8 cellular contexts compared by ENCODE assay signal in the genomic region with DNA sequence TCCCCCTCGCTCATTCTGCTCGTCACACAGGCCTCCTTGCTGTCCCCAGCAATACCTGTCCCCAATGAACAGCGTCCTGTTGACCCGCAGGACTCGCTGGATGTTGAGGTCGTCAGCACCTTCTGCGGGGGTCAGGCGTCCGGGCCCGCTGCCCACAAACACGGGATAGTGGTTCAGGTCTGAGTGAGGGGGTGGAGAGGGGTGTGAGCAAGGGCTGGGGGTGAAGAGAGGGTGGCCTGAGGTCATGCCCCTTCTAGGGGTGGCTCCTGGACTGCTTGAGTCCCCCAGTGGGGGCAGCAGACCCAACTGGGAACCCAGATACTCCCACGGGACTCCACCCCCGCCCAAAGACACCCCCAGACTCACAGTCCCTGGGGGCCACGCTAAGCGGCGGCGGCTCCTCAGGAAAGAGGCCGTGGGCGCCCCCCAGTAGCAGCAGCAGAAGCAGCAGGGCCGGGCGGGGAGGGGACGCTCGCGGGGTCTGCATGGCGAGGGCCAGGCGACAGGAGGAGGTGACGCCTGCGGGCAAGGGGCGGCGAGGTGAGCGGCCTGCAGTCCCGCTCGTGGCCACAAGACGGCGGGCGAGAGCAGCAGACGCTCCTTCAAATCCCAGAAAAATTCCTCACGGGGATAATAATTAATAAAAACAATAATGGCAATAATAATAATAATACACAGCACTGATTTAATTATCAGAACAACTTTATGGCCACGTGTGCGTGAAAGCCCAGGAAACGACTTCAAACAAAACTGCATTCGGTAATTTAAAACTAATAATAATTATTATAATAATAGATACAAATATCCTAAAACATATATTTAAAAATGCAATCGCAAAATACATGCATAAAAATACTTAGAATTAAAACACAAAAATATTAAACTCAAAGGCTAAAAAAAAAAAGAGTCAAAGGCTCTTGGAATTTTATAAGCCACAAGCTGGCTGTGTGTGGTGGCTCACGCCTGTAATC. TPM values are rescaled to one million over a fixed set of nuclear protein-coding genes. Genes with fewer than 3 reads are reported as not detected.
A peak's percentile ranks its signal among the peaks of the same experiment; 100 is the strongest.
DNase-seq lines count a peak whose midpoint lies in the region; ATAC-seq and TF ChIP-seq lines count a peak whose summit lies in the region.

No MANE protein-coding gene starts in this region.

- H3K4me3 ChIP-seq in RWPE2 (ENCODE audit: severe bottlenecking): no peak overlapping the region
- no peak overlapping the region for H3K4me3 ChIP-seq in neuronal stem cell (ENCODE audit: low read length in 2 of 2)

- no peak overlapping the region for H3K14ac ChIP-seq in neuronal stem cell (ENCODE audit: low read length)

- H3K9ac ChIP-seq in neuronal stem cell (ENCODE audit: low read depth, low read length, poor library complexity): no peak overlapping the region

- no peak overlapping the region for H3K4me2 ChIP-seq in neuronal stem cell (ENCODE audit: insufficient read depth, low read length, poor library complexity, severe bottlenecking)

- H2BK5ac ChIP-seq in neuronal stem cell (ENCODE audit: low read length): peak overlapping the region; percentile 53

- H3K18ac ChIP-seq in neuronal stem cell (ENCODE audit: low read length): peak overlapping the region; percentile 85

- H3K27ac ChIP-seq in RWPE2 (ENCODE audit: poor library complexity, severe bottlenecking) (no peak overlapping the region), neuronal stem cell (replicated peaks; ENCODE audit: low read length) (no peak overlapping the region)

- peak; percentile 90 for TF ChIP-seq CTCF in RWPE2 (IDR thresholded peaks at IDR 0.05; ENCODE audit: poor library complexity, severe bottlenecking)

- no peak for ATAC-seq in RWPE2 (ENCODE audit: low read depth)
- ATAC-seq in HG03432 (IDR thresholded peaks at IDR 0.05; ENCODE audit: unreplicated experiment): no peak
- ATAC-seq in GM19351 (IDR thresholded peaks at IDR 0.05; ENCODE audit: unreplicated experiment): no peak
- no peak for ATAC-seq in GM21515 (IDR thresholded peaks at IDR 0.05; ENCODE audit: unreplicated experiment)

- H3K4me1 ChIP-seq in RWPE2 (ENCODE audit: insufficient read depth, poor library complexity, severe bottlenecking) (no peaks in the 10 kb centered on the region), neuronal stem cell (ENCODE audit: control insufficient read depth in 2 of 2, insufficient read depth in 1 of 2, low read depth in 1 of 2, low read length in 2 of 2) (no peaks in the 10 kb centered on the region)

- no peak overlapping the region for H2BK120ac ChIP-seq in neuronal stem cell (ENCODE audit: low read depth, low read length)

- no peak overlapping the region for H2BK15ac ChIP-seq in neuronal stem cell (ENCODE audit: low read length)

- peak; percentile 76 for DNase-seq in activated effector memory CD4-positive, alpha-beta T cell treated with anti-CD3 and anti-CD28 coated beads, Interleukin-2, amount 50 U/mL, for 16 hours
- DNase-seq in activated effector memory CD4-positive, alpha-beta T cell treated with Interleukin-2 at 50 U/mL for 16 hours: no peak
- DNase-seq in RWPE2 (ENCODE audit: low spot score) (no peak), ecto neural progenitor cell (ENCODE audit: low spot score) (peak; percentile 83), neuronal stem cell (ENCODE audit: low spot score) (no peak)

- H3K27me3 ChIP-seq in RWPE2 (ENCODE audit: insufficient read depth, poor library complexity, severe bottlenecking): no peaks in the 10 kb centered on the region
- H3K27me3 ChIP-seq in neuronal stem cell (ENCODE audit: control insufficient read depth in 3 of 3, insufficient read depth in 3 of 3, low read depth in 1 of 3, low read length in 3 of 3): peaks cover 0 to 2% (median 0%) of the 10 kb centered on the region in 3 experiments

- H4K8ac ChIP-seq in neuronal stem cell (ENCODE audit: low read depth, low read length): peak overlapping the region; percentile 99

- H2BK12ac ChIP-seq in neuronal stem cell (ENCODE audit: low read length): no peak overlapping the region

- peak overlapping the region; percentile 21 for H3K23ac ChIP-seq in neuronal stem cell (ENCODE audit: low read depth, low read length, poor library complexity)

- no peak overlapping the region for H2AFZ ChIP-seq in neuronal stem cell (ENCODE audit: low read length)

- H3K9me3 ChIP-seq in RWPE2 (ENCODE audit: severe bottlenecking): no peaks in the 10 kb centered on the region
- no peaks in the 10 kb centered on the region for H3K9me3 ChIP-seq in neuronal stem cell (replicated peaks in 1 of 2; ENCODE audit: control insufficient read depth in 2 of 2, insufficient read depth in 1 of 2, low read depth in 1 of 2, low read length in 2 of 2)

- H3K4ac ChIP-seq in neuronal stem cell (ENCODE audit: low read length): no peak overlapping the region

- H3K79me1 ChIP-seq in neuronal stem cell (ENCODE audit: low read depth, low read length): peaks cover 3% of the 10 kb centered on the region

- peak overlapping the region; percentile 92 for H2AK5ac ChIP-seq in neuronal stem cell (ENCODE audit: low read depth, low read length)

- H4K91ac ChIP-seq in neuronal stem cell (ENCODE audit: low read depth, low read length, poor library complexity): no peak overlapping the region

- no peaks in the 10 kb centered on the region for H3K36me3 ChIP-seq in RWPE2 (ENCODE audit: low read depth)
- peaks cover 25 to 27% of the 10 kb centered on the region in 2 donors for H3K36me3 ChIP-seq in neuronal stem cell (replicated peaks in 1 of 2; ENCODE audit: control insufficient read depth in 2 of 2, insufficient read depth in 2 of 2, low read length in 2 of 2)

- WGBS in neuronal stem cell (ENCODE audit: extremely low coverage in 2 of 2, insufficient read length in 2 of 2, insufficient replicate concordance in 1 of 2), 2 donors: no CpG with 5 or more reads among the region's 44 CpGs

RNA-seq across cellular contexts. Expression of a gene that starts 1.2 kb away (rescaled TPM):
- polyA plus RNA-seq in neuronal stem cell (2013, experiment 1 of 2): 42.5 TPM
- 43.0 TPM for polyA plus RNA-seq in neuronal stem cell (2013, experiment 2 of 2)

RNA-seq across cellular contexts. Expression of a gene that starts 18.4 kb away (rescaled TPM):
- polyA plus RNA-seq in neuronal stem cell (2013, experiment 1 of 2): not detected
- 0.01 TPM for polyA plus RNA-seq in neuronal stem cell (2013, experiment 2 of 2)

RNA-seq across cellular contexts. Expression of a gene that starts 23.2 kb away (rescaled TPM):
- 2.9 TPM for polyA plus RNA-seq in neuronal stem cell (2013, experiment 1 of 2)
- polyA plus RNA-seq in neuronal stem cell (2013, experiment 2 of 2): 2.9 TPM

RNA-seq across cellular contexts. Expression of a gene that starts 40.0 kb away (rescaled TPM):
- 0.13 TPM for polyA plus RNA-seq in neuronal stem cell (2013, experiment 1 of 2)
- polyA plus RNA-seq in neuronal stem cell (2013, experiment 2 of 2): 0.18 TPM

Comparison
In these comparisons a context has a peak if more than half of its experiments do, and no peak if none do; other contexts are left out.
1. DNase-seq: peak in activated effector memory CD4-positive, alpha-beta T cell treated with anti-CD3 and anti-CD28 coated beads, Interleukin-2, amount 50 U/mL, for 16 hours (single experiment) and ecto neural progenitor cell (single experiment); none in activated effector memory CD4-positive, alpha-beta T cell treated with Interleukin-2 at 50 U/mL for 16 hours (single experiment), RWPE2 (single experiment) and neuronal stem cell (single experiment).